Comparison of ENCODE assay signal across 8 cellular contexts in genomic region chr19:41882568-41883462, GRCh38. TPM values are rescaled to one million over a fixed set of nuclear protein-coding genes. Genes with fewer than 3 reads are reported as not detected.
A peak's percentile ranks its signal among the peaks of the same experiment; 100 is the strongest.
DNase-seq lines count a peak whose midpoint lies in the region; ATAC-seq and TF ChIP-seq lines count a peak whose summit lies in the region.

Gene ARHGEF1, plus strand, starts transcription at chr19:41883184. Its CDS starts 4,899 bp downstream, at chr19:41888083.

- peak within 1 kb of the TSS; percentile 57; the same call in 1 of the 2 replicates for H3K9ac ChIP-seq in iPS-20b (ENCODE audit: low read depth, low read length)

- H3K4me3 ChIP-seq in iPS-20b (ENCODE audit: low read length) = peak within 1 kb of the TSS; percentile 92
- peak within 1 kb of the TSS; percentile 86 to 99 (median 98) for H3K4me3 ChIP-seq in spleen

- peak in 2 of 3 donors; percentile 30 to 46 for TF ChIP-seq POLR2A in spleen (IDR thresholded peaks at IDR 0.05)

- H3K36me3 ChIP-seq in iPS-20b (ENCODE audit: insufficient read depth, low read depth, low read length) (no peaks in the 10 kb centered on the region), spleen (peaks cover 0 to 53% (median 3%) of the 10 kb centered on the region in 6 donors)

- peaks cover 49% of the 10 kb centered on the region for H3K4me1 Mint-ChIP-seq in T-helper 1 cell treated with Interleukin-12 subunit alpha and Interleukin-12 subunit beta and Interleukin-4 antibody, amounts not matched to agents 30 μg/mL and 1 μg/mL, for 36 hours (ENCODE audit: low read depth)
- H3K4me1 Mint-ChIP-seq in brain = peaks cover 38% of the 10 kb centered on the region

- no peaks in the 10 kb centered on the region for H3K9me3 Mint-ChIP-seq in T-helper 1 cell treated with Interleukin-12 subunit alpha and Interleukin-12 subunit beta and Interleukin-4 antibody, amounts not matched to agents 30 μg/mL and 1 μg/mL, for 36 hours
- no peaks in the 10 kb centered on the region for H3K9me3 Mint-ChIP-seq in brain

- peak within 1 kb of the TSS; percentile 95 for H3K27ac Mint-ChIP-seq in T-helper 1 cell treated with Interleukin-12 subunit alpha and Interleukin-12 subunit beta and Interleukin-4 antibody, amounts not matched to agents 30 μg/mL and 1 μg/mL, for 36 hours
- peak within 1 kb of the TSS; percentile 88 to 93 (median 91) for H3K27ac Mint-ChIP-seq in brain

- H3K27ac ChIP-seq in C4-2B (peak within 1 kb of the TSS; percentile 85), iPS-20b (ENCODE audit: low read length) (no peak within 1 kb of the TSS), spleen (peak within 1 kb of the TSS; percentile 90 to 99 (median 98))

- peak; percentile 96 for DNase-seq in spleen

- peak; percentile 18 for ATAC-seq in HG02798 (IDR thresholded peaks at IDR 0.05; ENCODE audit: poor library complexity, unreplicated experiment)
- no peak for ATAC-seq in GM18498 (IDR thresholded peaks at IDR 0.05; ENCODE audit: unreplicated experiment)
- ATAC-seq in HG03025 (IDR thresholded peaks at IDR 0.05; ENCODE audit: low FRiP score, unreplicated experiment) = no peak

- peaks cover 39% of the 10 kb centered on the region for H3K27me3 ChIP-seq in iPS-20b (ENCODE audit: insufficient read depth, low read length)
- no peaks in the 10 kb centered on the region for H3K27me3 ChIP-seq in spleen (replicated peaks in 1 of 7)

- WGBS in spleen, 5 donors = 0 to 1% (median 1%) methylated on average over 42 to 80 of the region's 80 CpGs

- H3K36me3 Mint-ChIP-seq in T-helper 1 cell treated with Interleukin-12 subunit alpha and Interleukin-12 subunit beta and Interleukin-4 antibody, amounts not matched to agents 30 μg/mL and 1 μg/mL, for 36 hours (ENCODE audit: low read depth) = peaks cover 40% of the 10 kb centered on the region
- H3K36me3 Mint-ChIP-seq in brain = no peaks in the 10 kb centered on the region

- H3K4me3 Mint-ChIP-seq in T-helper 1 cell treated with Interleukin-12 subunit alpha and Interleukin-12 subunit beta and Interleukin-4 antibody, amounts not matched to agents 30 μg/mL and 1 μg/mL, for 36 hours = peak within 1 kb of the TSS; percentile 95
- H3K4me3 Mint-ChIP-seq in brain = peak within 1 kb of the TSS; percentile 97 to 99 (median 97)

- no peak for TF ChIP-seq CTCF in C4-2B (conservative IDR thresholded peaks at IDR 0.05)
- TF ChIP-seq CTCF in brain (conservative IDR thresholded peaks at IDR 0.05) = no peak
- peak in 1 of 11 experiments; percentile 18 for TF ChIP-seq CTCF in spleen (IDR thresholded peaks at IDR 0.05 in 8 of 11, conservative IDR thresholded peaks at IDR 0.05 in 3 of 11)

- H3K9me3 ChIP-seq in iPS-20b (ENCODE audit: insufficient read depth, low read depth, low read length) (no peaks in the 10 kb centered on the region), spleen (no peaks in the 10 kb centered on the region)

- H3K4me1 ChIP-seq in iPS-20b (ENCODE audit: insufficient read depth, low read length) (peaks cover 10% of the 10 kb centered on the region; the same call in 1 of the 2 replicates), spleen (peaks cover 28 to 95% (median 82%) of the 10 kb centered on the region in 6 donors)

- no peaks in the 10 kb centered on the region for H3K27me3 Mint-ChIP-seq in T-helper 1 cell treated with Interleukin-12 subunit alpha and Interleukin-12 subunit beta and Interleukin-4 antibody, amounts not matched to agents 30 μg/mL and 1 μg/mL, for 36 hours (ENCODE audit: low read depth)
- H3K27me3 Mint-ChIP-seq in brain = peaks cover 50% of the 10 kb centered on the region

- intact Hi-C loops in spleen (cut with DNase I; ENCODE audit: low total_unique reads) = no loop called here

RNA-seq across cellular contexts. Expression of gene ARHGEF1, which starts in this region (rescaled TPM):
- polyA plus RNA-seq in brain (ENCODE audit: insufficient read depth, low read depth, low replicate concordance) (29.9 TPM), spleen (100 to 1,000 TPM; 314 to 543 (median 478) TPM)
- 100 to 1,000 TPM; 238 to 473 (median 382) TPM for total RNA-seq in spleen

Comparison
In these comparisons a context has a peak if more than half of its experiments do, and no peak if none do; other contexts are left out.
1. RNA of gene ARHGEF1 (polyA plus RNA-seq): 314 to 543 TPM in spleen; 29.9 TPM in brain (single experiment); every median in the first group is over 10 times any median in the second.